14 cellular contexts compared by ENCODE assay signal in genomic region chr19:12481781-12482504, GRCh38. TPM values are rescaled to one million over a fixed set of nuclear protein-coding genes. Genes with fewer than 3 reads are reported as not detected.
DNase-seq lines count a peak whose midpoint lies in the region; ATAC-seq, FAIRE-seq and TF ChIP-seq lines count a peak whose summit lies in the region.
"Had no signal": no experiment of that assay in that cellular context is flagged by ENCODE, and none has a peak within 500 bp of the region (broad histone marks: within the 10 kb centered on the region; RNA-seq: fewer than 3 reads in every experiment).

No MANE protein-coding gene starts in this region.

- H3K36me3 Mint-ChIP-seq in T-cell = no peaks in the 10 kb centered on the region
- H3K36me3 Mint-ChIP-seq in immature natural killer cell = no peaks in the 10 kb centered on the region

- H3K4me1 ChIP-seq in HepG2 (ENCODE audit: insufficient read depth, low read length) = peaks cover 37% of the 10 kb centered on the region
- no peaks in the 10 kb centered on the region for H3K4me1 ChIP-seq in right lobe of liver
- H3K4me1 ChIP-seq in ascending aorta = peaks cover 0 to 15% of the 10 kb centered on the region in 2 donors

- no peaks in the 10 kb centered on the region for H3K9me3 Mint-ChIP-seq in T-cell
- H3K9me3 Mint-ChIP-seq in immature natural killer cell = no peaks in the 10 kb centered on the region

- ATAC-seq in HepG2 = no peak
- ATAC-seq in right lobe of liver = no peak
- no peak for ATAC-seq in T-cell (replicated peaks in 1 of 4)
- ATAC-seq in HG03354 (IDR thresholded peaks at IDR 0.05; ENCODE audit: poor library complexity, severe bottlenecking, unreplicated experiment) = no peak
- ATAC-seq: left ventricle myocardium superior had no signal

- no peaks in the 10 kb centered on the region; a peak in 1 of 5 replicates for H3K27me3 ChIP-seq in HepG2 (ENCODE audit: control insufficient read depth in 1 of 2, insufficient read depth in 2 of 2, low read length in 2 of 2)
- H3K27me3 ChIP-seq in right lobe of liver = no peaks in the 10 kb centered on the region
- H3K27me3 ChIP-seq in ascending aorta = no peaks in the 10 kb centered on the region

- WGBS in HepG2 (ENCODE audit: low lambda C conversion rate) = 63% methylated on average over 4 of the region's 4 CpGs
- 45% methylated on average over 2 of the region's 4 CpGs for WGBS in right lobe of liver (ENCODE audit: insufficient coverage, low coverage, low lambda C conversion rate, missing lambda C conversion rate)

- 0 out of 2 replicates have a peak overlapping the region, but pooled peaks have one; percentile 1 for H3K9ac ChIP-seq in HepG2 (ENCODE audit: insufficient read depth, low read depth, low read length)

- CTCF ChIA-PET in HepG2 (lab: Yijun Ruan, JAX; ENCODE audit: low intra/inter-chr PET ratio, low total read pairs) (no interaction called here), T-cell (lab: Charles Lee) (interaction anchor here in 1 of 2 donors (0.6 kb wide), 1 partner anchor 1099 kb away, joined by 3 read pairs; no protein-coding TSS in a partner anchor)

- intact Hi-C loops in HepG2 (cut with micrococcal nuclease; ENCODE audit: unreplicated experiment) = loop anchor here (5.0 kb wide), 2 partner anchors 40 to 70 kb away; partner anchors contain the start of genes ZNF443 and ZNF564
- intact Hi-C loops in right lobe of liver (cut with DNase I) = no loop called here
- intact Hi-C loops in ascending aorta (cut with DNase I) = loop anchor here (10.0 kb wide), 1 partner anchor 77 kb away; the partner anchor contains the start of gene ZNF799

- H3K27ac Mint-ChIP-seq in T-cell (peak overlapping the region; percentile 69 to 88), immature natural killer cell (peak overlapping the region in 5 of 6 donors; percentile 12 to 85 (median 66))

- peaks cover 45 to 50% (median 46%) of the 10 kb centered on the region in 3 donors for H3K4me1 Mint-ChIP-seq in T-cell
- peaks cover 36 to 50% of the 10 kb centered on the region in 2 donors for H3K4me1 Mint-ChIP-seq in immature natural killer cell

- no peak overlapping the region for H2AFZ ChIP-seq in HepG2 (ENCODE audit: low read length)

- no peaks in the 10 kb centered on the region for H3K9me3 ChIP-seq in HepG2 (ENCODE audit: low read length)
- no peaks in the 10 kb centered on the region for H3K9me3 ChIP-seq in right lobe of liver
- H3K9me3 ChIP-seq in ascending aorta = peaks cover 0 to 3% of the 10 kb centered on the region in 2 donors

- H3K27ac ChIP-seq in HepG2 (ENCODE audit: extremely low read length, insufficient read depth, low read length) = peak overlapping the region; percentile 23
- H3K27ac ChIP-seq in right lobe of liver = no peak overlapping the region
- no peak overlapping the region for H3K27ac ChIP-seq in ascending aorta

- no peaks in the 10 kb centered on the region for H3K27me3 Mint-ChIP-seq in T-cell
- H3K27me3 Mint-ChIP-seq in immature natural killer cell (ENCODE audit: low read depth in 3 of 3) = no peaks in the 10 kb centered on the region

- TF ChIP-seq RAD21 in HepG2 (CRISPR knock-in tag; IDR thresholded peaks at IDR 0.05) = no peak

- TF ChIP-seq CTCF in HepG2 (CRISPR knock-in tag; IDR thresholded peaks at IDR 0.05) (no peak), right lobe of liver (IDR thresholded peaks at IDR 0.05) (no peak), ascending aorta (IDR thresholded peaks at IDR 0.05) (no peak)

- H3K36me3 ChIP-seq in HepG2 (replicated peaks in 1 of 2; ENCODE audit: control insufficient read depth in 1 of 2, insufficient read depth in 2 of 2, low read length in 2 of 2) (no peaks in the 10 kb centered on the region), right lobe of liver (no peaks in the 10 kb centered on the region), ascending aorta (no peaks in the 10 kb centered on the region)

- TF ChIP-seq EP300 in HepG2 (IDR thresholded peaks at IDR 0.05; ENCODE audit: low read depth in 2 of 2, low read length in 2 of 2) (no peak), HepG2 (CRISPR knock-in tag; IDR thresholded peaks at IDR 0.05; ENCODE audit: borderline replicate concordance) (no peak)

- peaks cover 35% of the 10 kb centered on the region for H3K79me2 ChIP-seq in HepG2 (ENCODE audit: insufficient read depth, low read length)

- FAIRE-seq in HepG2 (lab: Jason Lieb, UNC) = no peak

- DNase-seq in HepG2 (ENCODE audit: low spot score) (peak; percentile 38), right lobe of liver (no peak), T-cell (no peak), immature natural killer cell (no peak), HCEC 1CT (no peak), ascending aorta (ENCODE audit: low spot score in 2 of 2) (no peak), occipital lobe (lab: John Stamatoyannopoulos, UW) (no peak)
- DNase-seq: activated CD4-positive, CD25-positive, alpha-beta regulatory T cell; activated T-cell treated with anti-CD3 and anti-CD28 coated beads, Interleukin-2, amount 50 U/mL, for 1 hour; DMS79; left ventricle myocardium superior; NCI-H2029; stimulated activated naive CD4-positive, alpha-beta T cell had no signal

- H4K20me1 ChIP-seq in HepG2 (ENCODE audit: insufficient read depth, low read length) = no peaks in the 10 kb centered on the region

- peak overlapping the region; percentile 38 for H3K4me2 ChIP-seq in HepG2 (ENCODE audit: low read depth, low read length)

- H3K4me3 ChIP-seq in HepG2 (replicated peaks in 1 of 3; ENCODE audit: insufficient read depth in 1 of 3, low read depth in 2 of 3, low read length in 3 of 3) (no peak overlapping the region), right lobe of liver (no peak overlapping the region), ascending aorta (no peak overlapping the region)

- peak overlapping the region; percentile 4 to 92 (median 52) for H3K4me3 Mint-ChIP-seq in T-cell
- H3K4me3 Mint-ChIP-seq in immature natural killer cell = peak overlapping the region; percentile 25 to 69 (median 45)

- POLR2A ChIA-PET in HepG2 (lab: Yijun Ruan, JAX) = interaction anchor here (1.2 to 6.1 kb wide), 3 partner anchors 14 to 116 kb away, joined by 3 to 62 read pairs (median 4); partner anchors contain the start of genes ZNF442 and ZNF443
- POLR2A ChIA-PET in T-cell (lab: Charles Lee) = no interaction called here

- TF ChIP-seq POLR2A in HepG2 (IDR thresholded peaks at IDR 0.05; ENCODE audit: insufficient read depth in 1 of 2, low read depth in 2 of 2, low read length in 2 of 2) = no peak
- no peak for TF ChIP-seq POLR2A in right lobe of liver (IDR thresholded peaks at IDR 0.05)

- no TSS peak for BruUV-seq in HepG2 (replicated peaks; lab: Mats Ljungman, UMichigan)

- in situ Hi-C loops in HepG2 (cut with HindIII; ENCODE audit: extremely low pct_ligation_motif_present, low pct_unique_long_range_greater_than_20kb) = loop anchor here (5.0 kb wide), 1 partner anchor 40 kb away; the partner anchor contains the start of gene ZNF443

RNA-seq across cellular contexts. Expression of gene ZNF709, which starts 2.7 kb away (rescaled TPM):
- 3.9 and 4.7 TPM in 2 replicates for total RNA-seq in HepG2 (2016; rRNA removed; fragmentation: Illumina TruSeq; extraction: Trizol)
- 0.61 and 0.79 TPM in 2 replicates for total RNA-seq in HepG2 (2016; cell fraction: cytosol; rRNA removed; fragmentation: Illumina TruSeq; extraction: Trizol; ENCODE audit: low read depth)
- total RNA-seq in HepG2 (2016; cell fraction: insoluble cytoplasmic fraction; rRNA removed; fragmentation: Illumina TruSeq; extraction: Trizol) = 3.7 and 4.7 TPM in 2 replicates
- total RNA-seq in HepG2 (2016; cell fraction: membrane; rRNA removed; fragmentation: Illumina TruSeq; extraction: Trizol) = 1.3 and 1.5 TPM in 2 replicates
- 2.9 and 3.6 TPM in 2 replicates for total RNA-seq in HepG2 (2016; cell fraction: nucleus; rRNA removed; fragmentation: Illumina TruSeq; extraction: Trizol)
- polyA plus RNA-seq in HepG2 (2011; rRNA removed) = 1.0 and 1.5 TPM in 2 replicates
- 0.43 and 0.69 TPM in 2 replicates for polyA plus RNA-seq in HepG2 (2011; cell fraction: cytosol; rRNA removed)
- polyA plus RNA-seq in HepG2 (2011; cell fraction: nucleus; rRNA removed) = 1.2 and 1.3 TPM in 2 replicates
- polyA plus RNA-seq in HepG2 (2012) = 0.68 and 1.7 TPM in 2 replicates
- 0.11 and 0.15 TPM in 2 replicates for polyA plus RNA-seq in HepG2 (2016; cell fraction: cytosol; fragmentation: Illumina TruSeq; extraction: Trizol; ENCODE audit: low read depth)
- polyA plus RNA-seq in HepG2 (2016; cell fraction: insoluble cytoplasmic fraction; fragmentation: Illumina TruSeq; extraction: Trizol; ENCODE audit: low read depth) = 1.2 and 1.4 TPM in 2 replicates
- 0.33 and 0.42 TPM in 2 replicates for polyA plus RNA-seq in HepG2 (2016; cell fraction: membrane; fragmentation: Illumina TruSeq; extraction: Trizol; ENCODE audit: low read depth)
- 2.4 and 3.6 TPM in 2 replicates for polyA plus RNA-seq in HepG2 (2016; cell fraction: nucleus; fragmentation: Illumina TruSeq; extraction: Trizol; ENCODE audit: insufficient read depth, low read depth)
- polyA minus RNA-seq in HepG2 (2011; rRNA and poly(A)+ RNA removed; ENCODE audit: low replicate concordance) = 2.2 TPM in 1 of 2 replicates, not detected in the other
- polyA minus RNA-seq in HepG2 (2011; cell fraction: cytosol; rRNA and poly(A)+ RNA removed) = 1.8 and 2.0 TPM in 2 replicates
- 6.6 and 6.8 TPM in 2 replicates for polyA minus RNA-seq in HepG2 (2011; cell fraction: nucleus; rRNA and poly(A)+ RNA removed)
- under 1 TPM in 5 of 6 experiments, not detected in 1; 0.22 to 0.97 (median 0.49) TPM for total RNA-seq in right lobe of liver
- 1 to 10 TPM; 2.4 to 5.3 (median 5.1) TPM for total RNA-seq in T-cell
- polyA plus RNA-seq in immature natural killer cell = 1 to 10 TPM; 1.1 to 2.6 (median 2.3) TPM
- total RNA-seq in ascending aorta = 3.4 TPM
- total RNA-seq in occipital lobe = 37.6 TPM

RNA-seq across cellular contexts. Expression of gene ZNF443, which starts 41.1 kb away (rescaled TPM):
- 19.0 and 24.2 TPM in 2 replicates for total RNA-seq in HepG2 (2016; rRNA removed; fragmentation: Illumina TruSeq; extraction: Trizol)
- 4.8 and 6.3 TPM in 2 replicates for total RNA-seq in HepG2 (2016; cell fraction: cytosol; rRNA removed; fragmentation: Illumina TruSeq; extraction: Trizol; ENCODE audit: low read depth)
- total RNA-seq in HepG2 (2016; cell fraction: insoluble cytoplasmic fraction; rRNA removed; fragmentation: Illumina TruSeq; extraction: Trizol) = 17.4 and 23.5 TPM in 2 replicates
- 9.2 and 13.1 TPM in 2 replicates for total RNA-seq in HepG2 (2016; cell fraction: membrane; rRNA removed; fragmentation: Illumina TruSeq; extraction: Trizol)
- 25.0 and 27.8 TPM in 2 replicates for total RNA-seq in HepG2 (2016; cell fraction: nucleus; rRNA removed; fragmentation: Illumina TruSeq; extraction: Trizol)
- polyA plus RNA-seq in HepG2 (2011; rRNA removed) = 3.5 and 3.6 TPM in 2 replicates
- polyA plus RNA-seq in HepG2 (2011; cell fraction: cytosol; rRNA removed) = 1.0 and 1.7 TPM in 2 replicates
- 2.7 and 4.0 TPM in 2 replicates for polyA plus RNA-seq in HepG2 (2011; cell fraction: nucleus; rRNA removed)
- 3.4 and 5.1 TPM in 2 replicates for polyA plus RNA-seq in HepG2 (2012)
- 0.33 and 0.42 TPM in 2 replicates for polyA plus RNA-seq in HepG2 (2016; cell fraction: cytosol; fragmentation: Illumina TruSeq; extraction: Trizol; ENCODE audit: low read depth)
- 6.6 and 7.5 TPM in 2 replicates for polyA plus RNA-seq in HepG2 (2016; cell fraction: insoluble cytoplasmic fraction; fragmentation: Illumina TruSeq; extraction: Trizol; ENCODE audit: low read depth)
- polyA plus RNA-seq in HepG2 (2016; cell fraction: membrane; fragmentation: Illumina TruSeq; extraction: Trizol; ENCODE audit: low read depth) = 1.00 and 1.1 TPM in 2 replicates
- 10.6 and 10.7 TPM in 2 replicates for polyA plus RNA-seq in HepG2 (2016; cell fraction: nucleus; fragmentation: Illumina TruSeq; extraction: Trizol; ENCODE audit: insufficient read depth, low read depth)
- polyA minus RNA-seq in HepG2 (2011; rRNA and poly(A)+ RNA removed; ENCODE audit: low replicate concordance) = 0.87 and 3.0 TPM in 2 replicates
- 6.1 and 6.2 TPM in 2 replicates for polyA minus RNA-seq in HepG2 (2011; cell fraction: cytosol; rRNA and poly(A)+ RNA removed)
- polyA minus RNA-seq in HepG2 (2011; cell fraction: nucleus; rRNA and poly(A)+ RNA removed) = 30.6 and 31.3 TPM in 2 replicates
- 1 to 10 TPM in 5 of 6 experiments, under 1 TPM in 1; 1.00 to 3.1 (median 2.8) TPM for total RNA-seq in right lobe of liver
- 1 to 10 TPM; 3.9 to 6.2 (median 4.5) TPM for total RNA-seq in T-cell
- polyA plus RNA-seq in immature natural killer cell = 1 to 10 TPM in 2 of 3 donors, not detected in 1; 1.9 to 3.0 TPM
- 4.0 TPM for total RNA-seq in ascending aorta
- total RNA-seq in occipital lobe = 13.9 TPM

Comparison
In these comparisons a context has a peak if more than half of its experiments do, and no peak if none do; other contexts are left out.
1. intact Hi-C loops: an anchor here in HepG2 (5.0 kb wide) and ascending aorta (10.0 kb wide); none called in right lobe of liver.